In genomic region chr1:3522564-3523270, GRCh38 we compare ENCODE assay signal across 28 cellular contexts.
DNase-seq lines count a peak whose midpoint lies in the region; ATAC-seq and TF ChIP-seq lines count a peak whose summit lies in the region.
"Had no signal": no experiment of that assay in that cellular context is flagged by ENCODE, and none has a peak within 500 bp of the region (broad histone marks: within the 10 kb centered on the region; RNA-seq: fewer than 3 reads in every experiment).

No MANE protein-coding gene starts in this region.

- no peaks in the 10 kb centered on the region for H3K27me3 ChIP-seq in adipocyte (replicated peaks; ENCODE audit: control insufficient read depth, insufficient read depth, low read length)
- H3K27me3 ChIP-seq: brain microvascular endothelial cell, neural progenitor cell, thyroid gland had no signal

- no peaks in the 10 kb centered on the region for H3K4me1 ChIP-seq in adipocyte (ENCODE audit: control insufficient read depth, insufficient read depth, low read length)
- H3K4me1 ChIP-seq: thyroid gland had no signal

- no peaks in the 10 kb centered on the region for H3K36me3 ChIP-seq in adipocyte (ENCODE audit: control insufficient read depth, insufficient read depth, low read length, severe bottlenecking)
- H3K36me3 ChIP-seq: brain microvascular endothelial cell, neural progenitor cell, thyroid gland had no signal

- no peak overlapping the region for H3K27ac ChIP-seq in coronary artery
- H3K27ac ChIP-seq: brain microvascular endothelial cell, C4-2B, neural progenitor cell, thyroid gland had no signal

- DNase-seq in AG08395 (ENCODE audit: low spot score) (peak; percentile 96), GM04503 (ENCODE audit: low read depth) (peak; percentile 67), adipocyte (ENCODE audit: low read depth) (peak; percentile 82), iris pigment epithelial cell (ENCODE audit: low read depth) (peak; percentile 39), DMS79 treated with DMSO at 0.1 percent for 48 hours (lab: John Stamatoyannopoulos, UW) (no peak), retina (no peak), coronary artery (ENCODE audit: low spot score) (no peak)
- DNase-seq: activated CD4-positive, alpha-beta T cell treated with anti-CD3 and anti-CD28 coated beads, Interleukin-2, amount 50 U/mL, for 4 hours; activated naive CD4-positive, alpha-beta T cell treated with Interleukin-2 at 50 U/mL for 16 hours; activated T-cell treated with anti-CD3 and anti-CD28 coated beads, Interleukin-2, amount 50 U/mL, for 72 hours; brain microvascular endothelial cell; effector CD4-positive, alpha-beta T cell; erythroblast; hypothalamus; immature natural killer cell; IMR-90; NCI-H1694; NCI-H2171; NCI-H510A; PC-3; SIG-M5; stimulated activated naive CD8-positive, alpha-beta T cell treated with anti-CD3 and anti-CD28 coated beads, Interleukin-15, amount 100 ng/mL, for 72 hours; T1000; thyroid gland had no signal

- H3K9ac ChIP-seq in adipocyte (ENCODE audit: low read length), result peak overlapping the region; percentile 62
- H3K9ac ChIP-seq: neural progenitor cell had no signal

- no peaks in the 10 kb centered on the region for H3K9me3 ChIP-seq in adipocyte (ENCODE audit: control insufficient read depth, low read length)
- H3K9me3 ChIP-seq: thyroid gland had no signal

- no peak for ATAC-seq in GM19452 (IDR thresholded peaks at IDR 0.05; ENCODE audit: unreplicated experiment)
- ATAC-seq: activated T-cell treated with anti-CD3 and anti-CD28 coated beads, Interleukin-2, amount 50 U/mL, for 72 hours; GM23338; PC-3; stimulated activated naive CD8-positive, alpha-beta T cell treated with anti-CD3 and anti-CD28 coated beads, Interleukin-15, amount 100 ng/mL, for 72 hours had no signal

- H3K4me3 ChIP-seq in adipocyte (ENCODE audit: low read length) (no peak overlapping the region), coronary artery (no peak overlapping the region)
- H3K4me3 ChIP-seq: GM23338, neural progenitor cell, thyroid gland had no signal

- TF ChIP-seq CTCF in coronary artery (IDR thresholded peaks at IDR 0.05), result no peak

Comparison
In these comparisons a context has a peak if more than half of its experiments do, and no peak if none do; other contexts are left out.
1. DNase-seq: peak in AG08395 (single experiment), GM04503 (single experiment), adipocyte (single experiment) and iris pigment epithelial cell (single experiment); none in DMS79 treated with DMSO at 0.1 percent for 48 hours (single experiment), retina (single experiment) and coronary artery (single experiment).